In genomic region chr10:5876181-5876768, GRCh38 we compare ENCODE assay signal across 11 cellular contexts. TPM values are rescaled to one million over a fixed set of nuclear protein-coding genes. Genes with fewer than 3 reads are reported as not detected.
DNase-seq lines count a peak whose midpoint lies in the region; ATAC-seq and TF ChIP-seq lines count a peak whose summit lies in the region.
"Had no signal": no experiment of that assay in that cellular context is flagged by ENCODE, and none has a peak within 500 bp of the region (broad histone marks: within the 10 kb centered on the region; RNA-seq: fewer than 3 reads in every experiment).

No MANE protein-coding gene starts in this region.

- no peak for ATAC-seq in GM19452 (IDR thresholded peaks at IDR 0.05; ENCODE audit: unreplicated experiment)
- ATAC-seq: T-cell had no signal

- H3K27ac ChIP-seq in SK-N-MC (peak overlapping the region; percentile 82), skin epidermis (peak overlapping the region in 11 of 21 experiments; percentile 9 to 68 (median 27)), sigmoid colon (no peak overlapping the region), WERI-Rb-1 (no peak overlapping the region)

- intact Hi-C loops in sigmoid colon (cut with DNase I) = no loop called here

- H3K9me3 ChIP-seq in SK-N-MC (ENCODE audit: low read depth, low read length) (no peaks in the 10 kb centered on the region), sigmoid colon (no peaks in the 10 kb centered on the region), WERI-Rb-1 (ENCODE audit: severe bottlenecking) (no peaks in the 10 kb centered on the region)

- H3K27me3 ChIP-seq in sigmoid colon (no peaks in the 10 kb centered on the region), WERI-Rb-1 (ENCODE audit: insufficient read depth, low read depth, severe bottlenecking) (no peaks in the 10 kb centered on the region)

- peak; percentile 94 for DNase-seq in EH (ENCODE audit: low read depth)
- peak; percentile 45 for DNase-seq in SK-N-MC (ENCODE audit: low read depth, low spot score)
- peak; percentile 65 for DNase-seq in fibroblast of the conjunctiva (ENCODE audit: low read depth)
- no peak for DNase-seq in ACHN
- no peak for DNase-seq in sigmoid colon
- no peak for DNase-seq in WERI-Rb-1
- DNase-seq: cerebellar nuclear complex, NCI-H187, T-cell had no signal

- no peak for TF ChIP-seq CTCF in sigmoid colon (IDR thresholded peaks at IDR 0.05)
- TF ChIP-seq CTCF in WERI-Rb-1 (IDR thresholded peaks at IDR 0.05; ENCODE audit: low read depth, low read length) = no peak

- WGBS in sigmoid colon, 2 donors = 81 to 84% methylated on average over 14 of the region's 14 CpGs

- H3K4me1 ChIP-seq in sigmoid colon = no peaks in the 10 kb centered on the region

- in situ Hi-C loops in ACHN (cut with HindIII; ENCODE audit: low pct_ligation_motif_present, low pct_unique_long_range_greater_than_20kb, low sequenced_read_pairs) = no loop called here

- no peak for TF ChIP-seq POLR2A in sigmoid colon (IDR thresholded peaks at IDR 0.05)

- TF ChIP-seq EP300 in sigmoid colon (IDR thresholded peaks at IDR 0.05) = no peak

- H3K4me3 ChIP-seq in SK-N-MC (peak overlapping the region; percentile 55), skin epidermis (no peak overlapping the region), sigmoid colon (no peak overlapping the region), WERI-Rb-1 (ENCODE audit: low read depth, low read length) (no peak overlapping the region)

- peaks cover 5% of the 10 kb centered on the region for H3K36me3 ChIP-seq in SK-N-MC (ENCODE audit: insufficient read depth, low read length)
- peaks cover 0 to 71% (median 25%) of the 10 kb centered on the region in 4 donors for H3K36me3 ChIP-seq in sigmoid colon
- no peaks in the 10 kb centered on the region; the same call in 1 of the 2 replicates for H3K36me3 ChIP-seq in WERI-Rb-1

- H3K9ac ChIP-seq in SK-N-MC (ENCODE audit: insufficient read length) = no peak overlapping the region

RNA-seq across cellular contexts. Expression of gene ANKRD16, which starts 13.4 kb away (rescaled TPM):
- 10 to 100 TPM in 1 of 4 donors, 1 to 10 TPM in 3; 8.6 to 11.4 (median 9.4) TPM for total RNA-seq in sigmoid colon
- 1 to 10 TPM; 1.6 to 6.1 (median 5.4) TPM for polyA plus RNA-seq in sigmoid colon

RNA-seq across cellular contexts. Expression of gene FBH1, which starts 13.8 kb away (rescaled TPM):
- total RNA-seq in sigmoid colon = 10 to 100 TPM; 68.7 to 85.9 (median 80.4) TPM
- polyA plus RNA-seq in sigmoid colon = 10 to 100 TPM; 31.2 to 52.0 (median 49.2) TPM

Comparison
In these comparisons a context has a peak if more than half of its experiments do, and no peak if none do; other contexts are left out.
1. DNase-seq: peak in EH (single experiment), SK-N-MC (single experiment) and fibroblast of the conjunctiva (single experiment); none in ACHN (single experiment), sigmoid colon (single experiment) and WERI-Rb-1 (single experiment).
2. H3K27ac ChIP-seq: peak in SK-N-MC (single experiment) and skin epidermis (11 of 21); none in sigmoid colon (0 of 4) and WERI-Rb-1 (single experiment).